7 cellular contexts compared by ENCODE assay signal in genomic region chr19:37719111-37719926, GRCh38. TPM values are rescaled to one million over a fixed set of nuclear protein-coding genes. Genes with fewer than 3 reads are reported as not detected.
DNase-seq lines count a peak whose midpoint lies in the region; ATAC-seq, FAIRE-seq and TF ChIP-seq lines count a peak whose summit lies in the region.

ZNF607 (minus strand) TSS chr19:37719761; CDS start chr19:37711618, 8,143 bp downstream.

- no peaks in the 10 kb centered on the region for H4K20me1 ChIP-seq in keratinocyte (ENCODE audit: control insufficient read depth, extremely low read depth, insufficient read depth, low read length)

- peak; percentile 91 for ATAC-seq in HG02981 (IDR thresholded peaks at IDR 0.05; ENCODE audit: unreplicated experiment)
- ATAC-seq in central memory CD8-positive, alpha-beta T cell (replicated peaks; ENCODE audit: extremely low read depth, poor library complexity, severe bottlenecking): peak; percentile 84

- no peaks in the 10 kb centered on the region for H3K9me3 Mint-ChIP-seq in central memory CD8-positive, alpha-beta T cell

- peaks cover 20% of the 10 kb centered on the region for H3K79me2 ChIP-seq in keratinocyte (ENCODE audit: control insufficient read depth, insufficient read depth, low read length)

- dilution Hi-C loops in keratinocyte (cut with MboI; ENCODE audit: extremely low pct_ligation_motif_present, low sequenced_read_pairs): no loop called here

- H3K27me3 Mint-ChIP-seq in central memory CD8-positive, alpha-beta T cell: no peaks in the 10 kb centered on the region

- H3K4me1 Mint-ChIP-seq in central memory CD8-positive, alpha-beta T cell: peaks cover 15% of the 10 kb centered on the region

- peak within 1 kb of the TSS; percentile 94 for H3K4me3 Mint-ChIP-seq in central memory CD8-positive, alpha-beta T cell

- H3K27ac Mint-ChIP-seq in central memory CD8-positive, alpha-beta T cell (ENCODE audit: low read depth): peak within 1 kb of the TSS; percentile 94

- peak within 1 kb of the TSS; percentile 65 for H3K27ac ChIP-seq in keratinocyte (ENCODE audit: control insufficient read depth, insufficient read depth, low read length)

- H2AFZ ChIP-seq in keratinocyte (ENCODE audit: control insufficient read depth, low read length): peak within 1 kb of the TSS; percentile 93

- H3K36me3 ChIP-seq in keratinocyte (ENCODE audit: control insufficient read depth in 2 of 2, extremely low read depth in 1 of 2, insufficient read depth in 2 of 2, low read length in 2 of 2): peaks cover 0 to 2% of the 10 kb centered on the region in 2 experiments

- FAIRE-seq in GM18507 (lab: Jason Lieb, UNC) (peak; percentile 95), keratinocyte (lab: Jason Lieb, UNC) (peak; percentile 78)

- DNase-seq in GM18507 (ENCODE audit: extremely low spot score, insufficient read length, low read depth) (peak; percentile 87), NCI-H2107 treated with DMSO at 0.1 percent for 48 hours (lab: John Stamatoyannopoulos, UW; ENCODE audit: unreplicated experiment) (peak; percentile 88), keratinocyte (ENCODE audit: low read depth, low spot score) (peak; percentile 81)
- DNase-seq in activated CD4-positive, CD25-positive, alpha-beta regulatory T cell (lab: John Stamatoyannopoulos, UW): peak; percentile 44 to 64 (median 53)
- DNase-seq in central memory CD8-positive, alpha-beta T cell (ENCODE audit: low spot score in 2 of 2): peak; percentile 69 to 71
- peak; percentile 80 to 83 (median 81) for DNase-seq in stimulated activated CD4-positive, alpha-beta T cell treated with anti-CD3 and anti-CD28 coated beads, Interleukin-12 subunit alpha, Interleukin-12 subunit beta, amount 100 ng/mL, for 48 hours (ENCODE audit: low read depth in 2 of 3, low spot score in 1 of 3)

- peaks cover 20% of the 10 kb centered on the region for H3K36me3 Mint-ChIP-seq in central memory CD8-positive, alpha-beta T cell (ENCODE audit: insufficient read depth)

- H3K4me2 ChIP-seq in keratinocyte (ENCODE audit: control insufficient read depth, extremely low read depth, insufficient read depth, low read depth, low read length): peak within 1 kb of the TSS; percentile 84

- H3K9ac ChIP-seq in keratinocyte (ENCODE audit: control insufficient read depth, extremely low read depth, insufficient read depth, low read length): peak within 1 kb of the TSS; percentile 76

- peak; percentile 73 to 76 (median 74) for TF ChIP-seq CTCF in keratinocyte (optimal IDR thresholded peaks at IDR 0.05 in 1 of 3, IDR thresholded peaks at IDR 0.05 in 1 of 3, conservative IDR thresholded peaks at IDR 0.05 in 1 of 3; ENCODE audit: extremely low read depth in 1 of 3, insufficient read depth in 2 of 3, low read length in 3 of 3)

- H3K4me3 ChIP-seq in keratinocyte (ENCODE audit: control insufficient read depth in 2 of 3, extremely low read depth in 1 of 3, insufficient read depth in 2 of 3, low read depth in 1 of 3, low read length in 3 of 3): peak within 1 kb of the TSS; percentile 74 to 82 (median 81)

- H3K4me1 ChIP-seq in keratinocyte (ENCODE audit: control insufficient read depth, extremely low read depth, insufficient read depth, low read length): no peaks in the 10 kb centered on the region

- H3K9me3 ChIP-seq in keratinocyte (ENCODE audit: control insufficient read depth, low read depth, low read length): no peaks in the 10 kb centered on the region

- no peaks in the 10 kb centered on the region for H3K9me1 ChIP-seq in keratinocyte (ENCODE audit: control insufficient read depth, extremely low read depth, insufficient read depth, low read length)

- H3K27me3 ChIP-seq in keratinocyte (ENCODE audit: control insufficient read depth, extremely low read depth, insufficient read depth, low read length): no peaks in the 10 kb centered on the region

RNA-seq across cellular contexts. Expression of gene ZNF607, which starts in this region (rescaled TPM):
- polyA plus RNA-seq in keratinocyte: 4.5 to 6.1 TPM (median 5.4 TPM) in 3 replicates
- polyA plus RNA-seq in keratinocyte (2011; ENCODE audit: low read depth): 3.7 TPM
- polyA plus RNA-seq in keratinocyte (2011; cell fraction: cytosol; rRNA removed): 1.8 and 2.7 TPM in 2 replicates
- 11.4 and 12.3 TPM in 2 replicates for polyA plus RNA-seq in keratinocyte (2011; cell fraction: nucleus; rRNA removed)
- 4.6 and 5.1 TPM in 2 replicates for polyA plus RNA-seq in keratinocyte (2012; ENCODE audit: low replicate concordance)
- polyA minus RNA-seq in keratinocyte: 3.1 to 9.4 TPM (median 8.4 TPM) in 3 replicates
- polyA minus RNA-seq in keratinocyte (2011; cell fraction: cytosol; rRNA and poly(A)+ RNA removed): 3.8 TPM
- polyA minus RNA-seq in keratinocyte (2011; cell fraction: nucleus; rRNA and poly(A)+ RNA removed): 7.3 and 11.4 TPM in 2 replicates

Comparison
In these comparisons a context has a peak if more than half of its experiments do, and no peak if none do; other contexts are left out.
1. Peak in every context shown above with its lines: DNase-seq, ATAC-seq, H3K4me3 ChIP-seq and H3K27ac ChIP-seq.